ENCODE assay signal across 25 cellular contexts in genomic region chr7:18387191-18387720, GRCh38.
"Had no signal": no experiment of that assay in that cellular context is flagged by ENCODE, and none has a peak within 500 bp of the region (broad histone marks: within the 10 kb centered on the region; RNA-seq: fewer than 3 reads in every experiment).

No MANE protein-coding gene starts in this region.

- H3K36me3 ChIP-seq: esophagus muscularis mucosa, gastroesophageal sphincter, left ventricle myocardium inferior, sigmoid colon, suprapubic skin, tibial artery, upper lobe of right lung had no signal

- H2AFZ ChIP-seq: hepatocyte had no signal

- H3K4me3 Mint-ChIP-seq: central memory CD8-positive, alpha-beta T cell; effector memory CD8-positive, alpha-beta T cell; nephron progenitor cell had no signal

- H3K9me3 ChIP-seq: esophagus muscularis mucosa, gastroesophageal sphincter, left ventricle myocardium inferior, sigmoid colon, suprapubic skin, tibial artery, upper lobe of right lung had no signal

- H3K27ac ChIP-seq: epithelial cell of prostate, esophagus muscularis mucosa, gastroesophageal sphincter, hepatocyte, sigmoid colon, suprapubic skin, tibial artery, upper lobe of right lung had no signal

- DNase-seq: cortex of kidney; effector memory CD8-positive, alpha-beta T cell; foreskin fibroblast; kidney; left cardiac atrium; left ventricle myocardium inferior; mesenchymal stem cell; midbrain; naive B cell; nephron progenitor cell; posterior cingulate gyrus; sigmoid colon; stimulated activated CD4-positive, alpha-beta T cell treated with anti-CD3 and anti-CD28 coated beads, Interleukin-2, amount 100 ng/mL, for 24 hours; stimulated activated CD4-positive, alpha-beta T cell treated with anti-CD3 and anti-CD28 coated beads, Interleukin-4, amount 100 ng/mL, for 4 hours; stimulated activated naive B cell treated with anti-CD40 and anti-IgM and Interleukin-4, amounts not matched to agents 10 μg/mL and 1 μg/mL and 100 μg/mL, for 72 hours; tibial artery; upper lobe of right lung had no signal

- H3K4me2 ChIP-seq: hepatocyte had no signal

- H3K27me3 ChIP-seq: esophagus muscularis mucosa, gastroesophageal sphincter, hepatocyte, sigmoid colon, suprapubic skin, tibial artery, upper lobe of right lung had no signal

- ATAC-seq: effector memory CD8-positive, alpha-beta T cell; gastroesophageal sphincter; stimulated activated naive B cell treated with anti-CD40 and anti-IgM and Interleukin-4, amounts not matched to agents 10 μg/mL and 1 μg/mL and 100 μg/mL, for 72 hours; upper lobe of right lung had no signal

- H3K36me3 Mint-ChIP-seq: naive B cell; stimulated activated naive B cell treated with anti-CD40 and anti-IgM and Interleukin-4, amounts not matched to agents 10 μg/mL and 1 μg/mL and 100 μg/mL, for 72 hours had no signal

- H3K27me3 Mint-ChIP-seq: central memory CD8-positive, alpha-beta T cell; effector memory CD8-positive, alpha-beta T cell; naive B cell; stimulated activated naive B cell treated with anti-CD40 and anti-IgM and Interleukin-4, amounts not matched to agents 10 μg/mL and 1 μg/mL and 100 μg/mL, for 72 hours had no signal

- H3K9me3 Mint-ChIP-seq: central memory CD8-positive, alpha-beta T cell; effector memory CD8-positive, alpha-beta T cell; naive B cell; nephron progenitor cell had no signal

- H3K4me3 ChIP-seq: esophagus muscularis mucosa, gastroesophageal sphincter, hepatocyte, left ventricle myocardium inferior, lung, sigmoid colon, skin epidermis, suprapubic skin, tibial artery, upper lobe of right lung had no signal

- H3K27ac Mint-ChIP-seq: effector memory CD8-positive, alpha-beta T cell; nephron progenitor cell had no signal
